8 cellular contexts compared by ENCODE assay signal in genomic region chr3:14125193-14126016, GRCh38. TPM values are rescaled to one million over a fixed set of nuclear protein-coding genes. Genes with fewer than 3 reads are reported as not detected.
A peak's percentile ranks its signal among the peaks of the same experiment; 100 is the strongest.
DNase-seq lines count a peak whose midpoint lies in the region; ATAC-seq and TF ChIP-seq lines count a peak whose summit lies in the region.

No MANE protein-coding gene starts in this region.

- H3K27me3 Mint-ChIP-seq in CD4-positive, alpha-beta memory T cell = no peaks in the 10 kb centered on the region

- peak overlapping the region; percentile 53 to 78 for H3K4me3 ChIP-seq in CD4-positive, alpha-beta memory T cell (ENCODE audit: low read length in 2 of 2)

- no peaks in the 10 kb centered on the region for H3K9me3 ChIP-seq in CD4-positive, alpha-beta memory T cell (ENCODE audit: control insufficient read depth in 1 of 2, low read length in 2 of 2)

- no peak for TF ChIP-seq CTCF in GM20000 (IDR thresholded peaks at IDR 0.05; ENCODE audit: extremely low read depth, missing control alignments)

- ATAC-seq in SK-N-SH treated with all-trans-retinoic acid at 6 μM for 48 hours = peak; percentile 72

- peak overlapping the region; percentile 94 to 98 (median 96) for H3K4me3 Mint-ChIP-seq in CD4-positive, alpha-beta memory T cell

- peak overlapping the region; percentile 94 to 97 (median 96) for H3K27ac Mint-ChIP-seq in CD4-positive, alpha-beta memory T cell

- H3K4me1 Mint-ChIP-seq in CD4-positive, alpha-beta memory T cell = peaks cover 38 to 62% (median 52%) of the 10 kb centered on the region in 4 donors

- peaks cover 38% of the 10 kb centered on the region for H3K4me1 ChIP-seq in CD4-positive, alpha-beta memory T cell (ENCODE audit: insufficient read depth, low read length)

- no peaks in the 10 kb centered on the region for H3K27me3 ChIP-seq in CD4-positive, alpha-beta memory T cell (ENCODE audit: insufficient read depth, low read length)

- intact Hi-C loops in CD4-positive, alpha-beta memory T cell (cut with micrococcal nuclease) = loop anchor here (2.0 to 10.0 kb wide), 3 partner anchors 277 to 471 kb away; partner anchors contain the start of gene SLC6A6

- H3K36me3 Mint-ChIP-seq in CD4-positive, alpha-beta memory T cell = peaks cover 35 to 50% of the 10 kb centered on the region in 2 donors

- CTCF ChIA-PET in CD4-positive, alpha-beta memory T cell (lab: Charles Lee; ENCODE audit: partially characterized antibody) = interaction anchor here (0.8 to 5.0 kb wide), 11 partner anchors 10 to 240 kb away, joined by 3 to 41 read pairs (median 3); partner anchors contain the start of genes LSM3 and XPC

- POLR2A ChIA-PET in CD4-positive, alpha-beta memory T cell (lab: Charles Lee; ENCODE audit: partially characterized antibody) = interaction anchor here (0.8 to 14.1 kb wide), 19 partner anchors 9 to 1284 kb away, joined by 3 to 342 read pairs (median 7); partner anchors contain the start of genes CCDC174, HDAC11, LSM3 and NR2C2

- peak in 4 of 5 donors; percentile 20 to 84 (median 30) for DNase-seq in CD4-positive, alpha-beta memory T cell
- DNase-seq in GM20000 (ENCODE audit: low spot score) (peak; percentile 48), HPDE6-E6E7 (ENCODE audit: extremely low spot score) (peak; percentile 46), amniotic epithelial cell (ENCODE audit: low read depth) (peak; percentile 93), hepatic stellate cell (ENCODE audit: low spot score) (peak; percentile 91), putamen (ENCODE audit: low spot score) (peak; percentile 63), SKM-1 (lab: John Stamatoyannopoulos, UW; ENCODE audit: unreplicated experiment) (no peak)

- peak overlapping the region; percentile 89 for H3K27ac ChIP-seq in CD4-positive, alpha-beta memory T cell (ENCODE audit: low read depth, low read length)

- peaks cover 28% of the 10 kb centered on the region for H3K36me3 ChIP-seq in CD4-positive, alpha-beta memory T cell (ENCODE audit: insufficient read depth, low read length)

- no peaks in the 10 kb centered on the region for H3K9me3 Mint-ChIP-seq in CD4-positive, alpha-beta memory T cell

TF ChIP-seq in SK-N-SH treated with all-trans-retinoic acid at 6 μM for 48 hours, 23 proteins besides CTCF, POLR2A, EP300 and RAD21:
- TF ChIP-seq GLIS3 (CRISPR knock-in tag; IDR thresholded peaks at IDR 0.05) (no peak), ZC3H10 (CRISPR knock-in tag; IDR thresholded peaks at IDR 0.05) (no peak), RARB (CRISPR knock-in tag; IDR thresholded peaks at IDR 0.05) (no peak), BACH2 (CRISPR knock-in tag; IDR thresholded peaks at IDR 0.05; ENCODE audit: borderline replicate concordance) (no peak), SNAI2 (CRISPR knock-in tag; IDR thresholded peaks at IDR 0.05) (no peak), ZNF8 (CRISPR knock-in tag; IDR thresholded peaks at IDR 0.05) (no peak), TOX (CRISPR knock-in tag; IDR thresholded peaks at IDR 0.05; ENCODE audit: borderline replicate concordance) (no peak)

RNA-seq across cellular contexts. Expression of gene TMEM43, which starts 0.6 kb away (rescaled TPM):
- total RNA-seq in CD4-positive, alpha-beta memory T cell = 10 to 100 TPM; 69.3 to 69.7 TPM
- polyA plus RNA-seq in CD4-positive, alpha-beta memory T cell = 100 to 1,000 TPM in 1 of 2 donors, 10 to 100 TPM in 1; 83.8 to 143 TPM

RNA-seq across cellular contexts. Expression of gene CHCHD4, which starts 0.7 kb away (rescaled TPM):
- 1 to 10 TPM; 7.5 to 9.3 TPM for total RNA-seq in CD4-positive, alpha-beta memory T cell
- 10 to 100 TPM; 17.4 to 17.5 TPM for polyA plus RNA-seq in CD4-positive, alpha-beta memory T cell

RNA-seq across cellular contexts. Expression of gene XPC, which starts 53.0 kb away (rescaled TPM):
- total RNA-seq in CD4-positive, alpha-beta memory T cell = 100 to 1,000 TPM; 104 to 108 TPM
- 10 to 100 TPM; 32.9 to 57.5 TPM for polyA plus RNA-seq in CD4-positive, alpha-beta memory T cell

RNA-seq across cellular contexts. Expression of gene LSM3, which starts 53.2 kb away (rescaled TPM):
- 1 to 10 TPM; 7.2 to 8.2 TPM for total RNA-seq in CD4-positive, alpha-beta memory T cell
- 10 to 100 TPM; 22.1 to 30.7 TPM for polyA plus RNA-seq in CD4-positive, alpha-beta memory T cell
